27 cellular contexts compared by ENCODE assay signal in genomic region chr7:110587294-110587693, GRCh38.
"Had no signal": no experiment of that assay in that cellular context is flagged by ENCODE, and none has a peak within 500 bp of the region (broad histone marks: within the 10 kb centered on the region; RNA-seq: fewer than 3 reads in every experiment).

No MANE protein-coding gene starts in this region.

- H3K27me3 Mint-ChIP-seq: naive B cell had no signal

- ATAC-seq: esophagus mucosa, gastrocnemius medialis, heart right ventricle, left cardiac atrium, left lung, left ventricle myocardium superior, lower lobe of right lung, mucosa of descending colon had no signal

- H3K4me1 Mint-ChIP-seq: mesothelial cell of epicardium, naive B cell had no signal

- H3K27ac Mint-ChIP-seq: mesothelial cell of epicardium, naive B cell had no signal

- H3K4me3 Mint-ChIP-seq: mesothelial cell of epicardium, naive B cell had no signal

- H3K4me3 ChIP-seq: coronary artery, dorsolateral prefrontal cortex, esophagus squamous epithelium, gastrocnemius medialis, heart right ventricle, left lung, lower lobe of right lung, mucosa of descending colon had no signal

- DNase-seq: dermis blood vessel endothelial cell; dorsolateral prefrontal cortex; effector CD4-positive, alpha-beta T cell; effector memory CD4-positive, alpha-beta T cell; erythroblast; esophagus squamous epithelium; foreskin fibroblast; foreskin melanocyte; gastrocnemius medialis; glutamatergic neuron; head of caudate nucleus; heart right ventricle; hippocampal formation; left cardiac atrium; left lung; left ventricle myocardium superior; lower lobe of right lung; mesenchymal stem cell; mucosa of descending colon; naive B cell had no signal

- H3K9me3 ChIP-seq: esophagus squamous epithelium, gastrocnemius medialis, lower lobe of right lung, mucosa of descending colon had no signal

- FAIRE-seq: colon, islet of Langerhans, keratinocyte had no signal

- H3K9me3 Mint-ChIP-seq: mesothelial cell of epicardium had no signal

- H3K36me3 ChIP-seq: esophagus squamous epithelium, gastrocnemius medialis, heart right ventricle, left lung, lower lobe of right lung had no signal

- H3K27ac ChIP-seq: coronary artery, dorsolateral prefrontal cortex, epithelial cell of prostate, esophagus squamous epithelium, gastrocnemius medialis, heart right ventricle, left lung, lower lobe of right lung had no signal

- H3K36me3 Mint-ChIP-seq: mesothelial cell of epicardium, naive B cell had no signal

- H3K4me1 ChIP-seq: esophagus squamous epithelium, gastrocnemius medialis, heart right ventricle, left lung, lower lobe of right lung had no signal

- H3K27me3 ChIP-seq: dorsolateral prefrontal cortex, esophagus squamous epithelium, gastrocnemius medialis, heart right ventricle, left lung had no signal
